In genomic region chr11:61891331-61892084, GRCh38 we compare ENCODE assay signal across 8 cellular contexts. TPM values are rescaled to one million over a fixed set of nuclear protein-coding genes. Genes with fewer than 3 reads are reported as not detected.
DNase-seq lines count a peak whose midpoint lies in the region; ATAC-seq and TF ChIP-seq lines count a peak whose summit lies in the region.

A gene with protein sequence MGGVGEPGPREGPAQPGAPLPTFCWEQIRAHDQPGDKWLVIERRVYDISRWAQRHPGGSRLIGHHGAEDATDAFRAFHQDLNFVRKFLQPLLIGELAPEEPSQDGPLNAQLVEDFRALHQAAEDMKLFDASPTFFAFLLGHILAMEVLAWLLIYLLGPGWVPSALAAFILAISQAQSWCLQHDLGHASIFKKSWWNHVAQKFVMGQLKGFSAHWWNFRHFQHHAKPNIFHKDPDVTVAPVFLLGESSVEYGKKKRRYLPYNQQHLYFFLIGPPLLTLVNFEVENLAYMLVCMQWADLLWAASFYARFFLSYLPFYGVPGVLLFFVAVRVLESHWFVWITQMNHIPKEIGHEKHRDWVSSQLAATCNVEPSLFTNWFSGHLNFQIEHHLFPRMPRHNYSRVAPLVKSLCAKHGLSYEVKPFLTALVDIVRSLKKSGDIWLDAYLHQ (minus strand): TSS chr11:61891545. CDS start chr11:61891381, 164 bp downstream.

- H3K4me3 ChIP-seq in AG10803 (ENCODE audit: low read length) (peak within 1 kb of the TSS; percentile 98), mesodermal cell (ENCODE audit: extremely low read depth, insufficient read depth, low read length, poor library complexity, severe bottlenecking) (peak within 1 kb of the TSS; percentile 57)

- H3K27ac ChIP-seq in mesodermal cell (ENCODE audit: low read depth, low read length, severe bottlenecking): no peak within 1 kb of the TSS

- DNase-seq in AG10803 (ENCODE audit: low read depth) (peak; percentile 84), NOMO-1 treated with dmso at 0.1 percent for 144 hours (lab: John Stamatoyannopoulos, UW; ENCODE audit: unreplicated experiment) (peak; percentile 67), activated T-cell treated with anti-CD3 and anti-CD28 coated beads for 4 hours (peak; percentile 17), epidermal melanocyte (ENCODE audit: insufficient read length, low spot score) (peak; percentile 68)
- peak; percentile 72 for DNase-seq in stimulated activated CD8-positive, alpha-beta memory T cell treated with anti-CD3 and anti-CD28 coated beads, Interleukin-4, amount 100 ng/mL, for 48 hours

- H3K36me3 ChIP-seq in mesodermal cell (ENCODE audit: control insufficient read depth, insufficient read depth, low read length): no peaks in the 10 kb centered on the region

- H3K9me3 ChIP-seq in mesodermal cell (ENCODE audit: control insufficient read depth, low read length): peaks cover 5% of the 10 kb centered on the region

- WGBS in mesodermal cell (ENCODE audit: insufficient coverage in 2 of 2), 2 experiments: 1% methylated on average over 64 to 82 of the region's 96 CpGs

- peaks cover 19% of the 10 kb centered on the region for H3K4me1 ChIP-seq in mesodermal cell (ENCODE audit: control insufficient read depth, insufficient read depth, low read length, poor library complexity, severe bottlenecking)

- ATAC-seq in GM19035 (IDR thresholded peaks at IDR 0.05; ENCODE audit: unreplicated experiment): peak; percentile 64
- peak; percentile 39 for ATAC-seq in HG03520 (IDR thresholded peaks at IDR 0.05; ENCODE audit: unreplicated experiment)

- no peak for TF ChIP-seq CTCF in AG10803 (conservative IDR thresholded peaks at IDR 0.05; ENCODE audit: low read length)

RNA-seq across cellular contexts. Expression of the gene that starts here (rescaled TPM):
- polyA plus RNA-seq in mesodermal cell (2013, experiment 1 of 2): 18.2 TPM
- polyA plus RNA-seq in mesodermal cell (2013, experiment 2 of 2): 12.8 TPM

Comparison
In these comparisons a context has a peak if more than half of its experiments do, and no peak if none do; other contexts are left out.
1. DNase-seq: peak in every context shown above with its lines; median percentile 84 in AG10803; 72 in stimulated activated CD8-positive, alpha-beta memory T cell treated with anti-CD3 and anti-CD28 coated beads, Interleukin-4, amount 100 ng/mL, for 48 hours; 68 in epidermal melanocyte; 67 in NOMO-1 treated with dmso at 0.1 percent for 144 hours; 17 in activated T-cell treated with anti-CD3 and anti-CD28 coated beads for 4 hours.